In genomic region chr10:72913287-72913686, GRCh38 we compare ENCODE assay signal across 1 cellular context.
TF ChIP-seq lines count a peak whose summit lies in the region.

No MANE protein-coding gene starts in this region.

TF ChIP-seq in H1, 55 proteins besides CTCF, POLR2A, EP300 and RAD21:
- TF ChIP-seq BACH1 (IDR thresholded peaks at IDR 0.05; ENCODE audit: low read length) (no peak), MAX (IDR thresholded peaks at IDR 0.05) (peak; percentile 58; the same call in 1 of the 2 replicates), SP4 (IDR thresholded peaks at IDR 0.05; ENCODE audit: low read length) (no peak), RBBP5 (IDR thresholded peaks at IDR 0.05; ENCODE audit: borderline replicate concordance, low read depth, low read length) (no peak), E2F6 (IDR thresholded peaks at IDR 0.05) (peak; percentile 42; the same call in 1 of the 2 replicates), KDM1A (IDR thresholded peaks at IDR 0.05; ENCODE audit: borderline replicate concordance, low read length) (no peak), TAF1 (IDR thresholded peaks at IDR 0.05; ENCODE audit: low read depth, low read length) (no peak), PHF8 (conservative IDR thresholded peaks at IDR 0.05; ENCODE audit: low read depth, low read length) (no peak), RNF2 (IDR thresholded peaks at IDR 0.05; ENCODE audit: borderline replicate concordance, low read depth, low read length, missing control alignments, poor library complexity, severe bottlenecking) (no peak)
